8 cellular contexts compared by ENCODE assay signal in the genomic region with DNA sequence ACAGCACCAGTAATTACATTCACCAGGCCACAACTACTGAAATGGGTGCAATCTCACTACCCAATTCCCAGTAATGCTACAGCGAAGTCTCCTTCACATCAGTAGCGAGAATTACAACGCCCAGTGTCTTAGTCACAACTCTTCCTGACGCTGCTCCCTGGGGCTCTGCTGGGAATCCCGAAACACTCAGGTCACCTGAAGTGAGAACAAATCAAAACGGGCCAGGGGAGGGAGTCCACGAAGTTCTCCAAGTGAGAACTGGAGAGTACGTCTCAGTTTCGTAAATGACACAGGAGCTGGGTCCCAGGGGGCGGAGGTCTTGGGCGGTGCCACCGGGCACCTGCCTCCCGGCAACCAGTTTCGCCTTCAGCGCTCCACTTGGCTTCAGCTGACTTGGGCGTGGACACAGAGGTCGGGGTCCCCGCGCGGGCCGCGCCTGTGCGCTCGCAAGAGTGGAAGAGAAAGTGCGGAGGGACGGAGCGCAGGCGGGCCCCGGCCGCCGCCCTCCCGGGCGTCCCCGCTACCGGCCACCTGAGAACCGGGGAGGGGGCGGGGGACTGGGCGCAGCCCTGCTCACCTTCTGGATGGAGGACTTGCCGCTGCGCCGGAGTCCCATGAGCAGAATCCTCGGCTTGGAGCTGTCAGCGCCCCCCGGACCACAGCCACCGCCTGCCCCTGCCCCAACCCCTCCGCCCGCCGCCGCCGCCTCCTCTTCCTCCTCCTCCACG. TPM values are rescaled to one million over a fixed set of nuclear protein-coding genes. Genes with fewer than 3 reads are reported as not detected.
DNase-seq lines count a peak whose midpoint lies in the region; ATAC-seq, FAIRE-seq and TF ChIP-seq lines count a peak whose summit lies in the region.

No MANE protein-coding gene starts in this region.

- no peaks in the 10 kb centered on the region for H3K27me3 ChIP-seq in K562 (ENCODE audit: control insufficient read depth in 2 of 2, insufficient read depth in 2 of 2, low read length in 2 of 2)

- no peaks in the 10 kb centered on the region for H3K9me3 Mint-ChIP-seq in T-helper 1 cell treated with Interleukin-12 subunit alpha and Interleukin-12 subunit beta and Interleukin-4 antibody, amounts not matched to agents 30 μg/mL and 1 μg/mL, for 36 hours

- H3K4me3 ChIP-seq in K562, result peak overlapping the region; percentile 66
- peak overlapping the region; percentile 74 for H3K4me3 ChIP-seq in iPS-18c (ENCODE audit: insufficient read depth, low read depth, low read length)
- peak overlapping the region; percentile 97 for H3K4me3 ChIP-seq in skeletal muscle cell (ENCODE audit: low read depth, low read length)

- intact Hi-C loops in K562 (cut with micrococcal nuclease), result loop anchor here (1.0 to 5.0 kb wide), 2 partner anchors 105 to 228 kb away; no protein-coding TSS in a partner anchor

- peak; percentile 36 for ATAC-seq in GM21423 (IDR thresholded peaks at IDR 0.05; ENCODE audit: unreplicated experiment)
- peak; percentile 54 for ATAC-seq in K562

- H3K27ac ChIP-seq in K562 (ENCODE audit: extremely low read depth, low read depth, low read length), result peak overlapping the region; percentile 12; the same call in 1 of the 3 replicates

- H3K4me2 ChIP-seq in K562 (ENCODE audit: insufficient read depth, low read length), result peak overlapping the region; percentile 80

- no peak for TF ChIP-seq RAD21 in K562 (CRISPR knock-in tag; conservative IDR thresholded peaks at IDR 0.05 in 1 of 2, IDR thresholded peaks at IDR 0.05 in 1 of 2)

- H3K4me1 ChIP-seq in K562 (replicated peaks in 1 of 2; ENCODE audit: control insufficient read depth in 2 of 2, insufficient read depth in 2 of 2, low read length in 2 of 2), result peaks cover 15 to 22% of the 10 kb centered on the region in 2 experiments; a peak in 4 of 5 replicates

- in situ Hi-C loops in K562 (cut with MboI), result no loop called here

- H3K27me3 Mint-ChIP-seq in T-helper 1 cell treated with Interleukin-12 subunit alpha and Interleukin-12 subunit beta and Interleukin-4 antibody, amounts not matched to agents 30 μg/mL and 1 μg/mL, for 36 hours (ENCODE audit: low read depth), result no peaks in the 10 kb centered on the region

- TF ChIP-seq POLR2A in K562 (conservative IDR thresholded peaks at IDR 0.05), result no peak

- TF ChIP-seq CTCF in K562 (IDR thresholded peaks at IDR 0.05 in 2 of 3, conservative IDR thresholded peaks at IDR 0.05 in 1 of 3; ENCODE audit: insufficient read depth in 2 of 3, low read depth in 1 of 3, low read length in 3 of 3), result no peak

- no TSS peak for BruUV-seq in K562 (replicated peaks; lab: Mats Ljungman, UMichigan)

- peak overlapping the region; percentile 69 for H3K27ac Mint-ChIP-seq in T-helper 1 cell treated with Interleukin-12 subunit alpha and Interleukin-12 subunit beta and Interleukin-4 antibody, amounts not matched to agents 30 μg/mL and 1 μg/mL, for 36 hours

- POLR2A ChIA-PET in K562 (lab: Yijun Ruan, JAX), result interaction anchor here (0.6 to 4.4 kb wide), 2 partner anchors 12 to 14 kb away, joined by 5 to 22 read pairs; partner anchors contain the start of gene MYCBP

- H3K4me1 Mint-ChIP-seq in T-helper 1 cell treated with Interleukin-12 subunit alpha and Interleukin-12 subunit beta and Interleukin-4 antibody, amounts not matched to agents 30 μg/mL and 1 μg/mL, for 36 hours (ENCODE audit: low read depth), result peaks cover 36% of the 10 kb centered on the region

- no peak for TF ChIP-seq EP300 in K562 (IDR thresholded peaks at IDR 0.05; ENCODE audit: low read length)

- peaks cover 46% of the 10 kb centered on the region for H3K36me3 ChIP-seq in K562 (ENCODE audit: control insufficient read depth, insufficient read depth, low read length)

- CTCF ChIA-PET in K562 (lab: Yijun Ruan, JAX; ENCODE audit: low intra/inter-chr PET ratio), result no interaction called here

- no peaks in the 10 kb centered on the region for H3K9me1 ChIP-seq in K562 (ENCODE audit: control insufficient read depth, insufficient read depth, low read length)

- H3K9me3 ChIP-seq in K562 (replicated peaks; ENCODE audit: control insufficient read depth, insufficient read depth, low read depth, low read length), result no peaks in the 10 kb centered on the region
- H3K9me3 ChIP-seq in iPS-18c (ENCODE audit: control insufficient read depth, insufficient read depth, low read length), result no peaks in the 10 kb centered on the region

- WGBS in K562 (ENCODE audit: insufficient coverage, low coverage, missing lambda C conversion rate), result under 1% methylated on average over 27 of the region's 51 CpGs

- FAIRE-seq in HTR-8/SVneo (lab: Jason Lieb, UNC) (no peak), K562 (lab: Jason Lieb, UNC) (peak; percentile 60)

- H2AFZ ChIP-seq in K562 (ENCODE audit: low read depth, low read length), result peak overlapping the region; percentile 50; the same call in 1 of the 2 replicates

- peak overlapping the region; percentile 57 to 94 for H3K9ac ChIP-seq in K562 (ENCODE audit: insufficient read depth in 1 of 2, low read depth in 2 of 2, low read length in 2 of 2)

- peaks cover 16% of the 10 kb centered on the region for H3K36me3 Mint-ChIP-seq in T-helper 1 cell treated with Interleukin-12 subunit alpha and Interleukin-12 subunit beta and Interleukin-4 antibody, amounts not matched to agents 30 μg/mL and 1 μg/mL, for 36 hours (ENCODE audit: low read depth)

- no peaks in the 10 kb centered on the region; the same call in 1 of the 2 replicates for H4K20me1 ChIP-seq in K562 (replicated peaks; ENCODE audit: control insufficient read depth, insufficient read depth, low read length)

- H3K4me3 Mint-ChIP-seq in T-helper 1 cell treated with Interleukin-12 subunit alpha and Interleukin-12 subunit beta and Interleukin-4 antibody, amounts not matched to agents 30 μg/mL and 1 μg/mL, for 36 hours, result peak overlapping the region; percentile 90

- DNase-seq in DMS 273 (lab: John Stamatoyannopoulos, UW; ENCODE audit: unreplicated experiment), result peak; percentile 99
- peak; percentile 41 for DNase-seq in HTR-8/SVneo (ENCODE audit: insufficient read length, low spot score)
- DNase-seq in K562 (ENCODE audit: extremely low read depth in 1 of 4, low spot score in 3 of 4), result peak; percentile 54 to 58 (median 57)
- DNase-seq in skeletal muscle cell (ENCODE audit: low read depth), result no peak
- no peak for DNase-seq in GOT3 (lab: John Stamatoyannopoulos, UW)

- H3K79me2 ChIP-seq in K562 (ENCODE audit: control insufficient read depth, insufficient read depth, low read length), result peaks cover 28% of the 10 kb centered on the region

RNA-seq across cellular contexts. Expression of gene RRAGC, which starts 0.6 kb away (rescaled TPM):
- total RNA-seq in K562 (2011; cell fraction: chromatin; rRNA removed; ENCODE audit: low replicate concordance), result 9.8 and 29.7 TPM in 2 replicates
- 6.5 and 6.7 TPM in 2 replicates for total RNA-seq in K562 (2011; cell fraction: nucleolus; rRNA removed)
- 12.3 and 24.0 TPM in 2 replicates for total RNA-seq in K562 (2011; cell fraction: nucleoplasm; rRNA removed)
- 3.9 and 4.4 TPM in 2 replicates for total RNA-seq in K562 (2014; rRNA removed)
- 10.7 and 11.9 TPM in 2 replicates for total RNA-seq in K562 (2014; rRNA removed; fragmentation: Illumina TruSeq; extraction: Trizol)
- total RNA-seq in K562 (2015; rRNA removed; fragmentation: Illumina TruSeq; extraction: Trizol), result 13.1 and 13.4 TPM in 2 replicates
- total RNA-seq in K562 (2021), result 13.6 and 14.6 TPM in 2 replicates
- polyA plus RNA-seq in K562 (2011; rRNA removed), result 9.4 and 10.9 TPM in 2 replicates
- 2.7 and 7.6 TPM in 2 replicates for polyA plus RNA-seq in K562 (2011; cell fraction: cytosol; rRNA removed)
- 3.3 and 4.9 TPM in 2 replicates for polyA plus RNA-seq in K562 (2011; cell fraction: nucleus; rRNA removed)
- 18.3 and 27.8 TPM in 2 replicates for polyA plus RNA-seq in K562 (2012)
- polyA plus RNA-seq in K562 (2014; fragmentation: Illumina TruSeq; extraction: Trizol), result 14.2 and 14.8 TPM in 2 replicates
- polyA plus RNA-seq in K562 (2014; fragmentation: Nextera tagmentation; extraction: Ambion mirVana), result 10 to 100 TPM; 10.4 to 16.9 TPM
- polyA plus RNA-seq in K562 (2014; rRNA removed), result 7.3 and 10.6 TPM in 2 replicates
- 8.5 and 10.3 TPM in 2 replicates for polyA minus RNA-seq in K562 (2011; rRNA and poly(A)+ RNA removed)
- 5.1 and 5.2 TPM in 2 replicates for polyA minus RNA-seq in K562 (2011; cell fraction: cytosol; rRNA and poly(A)+ RNA removed)
- 2.2 and 6.1 TPM in 2 replicates for polyA minus RNA-seq in K562 (2011; cell fraction: nucleus; rRNA and poly(A)+ RNA removed)

RNA-seq across cellular contexts. Expression of gene MYCBP, which starts 14.2 kb away (rescaled TPM):
- total RNA-seq in K562 (2011; cell fraction: chromatin; rRNA removed; ENCODE audit: low replicate concordance), result 4.2 and 8.4 TPM in 2 replicates
- total RNA-seq in K562 (2011; cell fraction: nucleolus; rRNA removed), result 4.3 and 4.8 TPM in 2 replicates
- 12.2 and 25.1 TPM in 2 replicates for total RNA-seq in K562 (2011; cell fraction: nucleoplasm; rRNA removed)
- 32.3 and 33.5 TPM in 2 replicates for total RNA-seq in K562 (2014; rRNA removed)
- total RNA-seq in K562 (2014; rRNA removed; fragmentation: Illumina TruSeq; extraction: Trizol), result 76.2 and 86.3 TPM in 2 replicates
- total RNA-seq in K562 (2015; rRNA removed; fragmentation: Illumina TruSeq; extraction: Trizol), result 43.9 and 49.6 TPM in 2 replicates
- 78.9 and 92.3 TPM in 2 replicates for total RNA-seq in K562 (2021)
- polyA plus RNA-seq in K562 (2011; rRNA removed), result 61.3 and 72.9 TPM in 2 replicates
- 28.2 and 58.9 TPM in 2 replicates for polyA plus RNA-seq in K562 (2011; cell fraction: cytosol; rRNA removed)
- polyA plus RNA-seq in K562 (2011; cell fraction: nucleus; rRNA removed), result 14.8 and 26.1 TPM in 2 replicates
- polyA plus RNA-seq in K562 (2012), result 40.5 and 51.2 TPM in 2 replicates
- 64.4 and 71.2 TPM in 2 replicates for polyA plus RNA-seq in K562 (2014; fragmentation: Illumina TruSeq; extraction: Trizol)
- polyA plus RNA-seq in K562 (2014; fragmentation: Nextera tagmentation; extraction: Ambion mirVana), result 100 to 1,000 TPM; 227 to 253 TPM
- polyA plus RNA-seq in K562 (2014; rRNA removed), result 51.4 and 53.7 TPM in 2 replicates
- polyA minus RNA-seq in K562 (2011; rRNA and poly(A)+ RNA removed), result 47.8 and 54.5 TPM in 2 replicates
- 16.3 and 23.9 TPM in 2 replicates for polyA minus RNA-seq in K562 (2011; cell fraction: cytosol; rRNA and poly(A)+ RNA removed)
- polyA minus RNA-seq in K562 (2011; cell fraction: nucleus; rRNA and poly(A)+ RNA removed), result 3.2 and 8.7 TPM in 2 replicates

RNA-seq across cellular contexts. Expression of gene GJA9, which starts 22.4 kb away (rescaled TPM):
- total RNA-seq in K562 (2011; cell fraction: chromatin; rRNA removed; ENCODE audit: low replicate concordance), result not detected in 2 replicates
- total RNA-seq in K562 (2011; cell fraction: nucleolus; rRNA removed), result not detected in 2 replicates
- total RNA-seq in K562 (2011; cell fraction: nucleoplasm; rRNA removed), result not detected in 2 replicates
- total RNA-seq in K562 (2014; rRNA removed), result not detected in 2 replicates
- not detected in 2 replicates for total RNA-seq in K562 (2014; rRNA removed; fragmentation: Illumina TruSeq; extraction: Trizol)
- total RNA-seq in K562 (2015; rRNA removed; fragmentation: Illumina TruSeq; extraction: Trizol), result not detected in 2 replicates
- total RNA-seq in K562 (2021), result not detected in 2 replicates
- polyA plus RNA-seq in K562 (2011; rRNA removed), result not detected in 2 replicates
- polyA plus RNA-seq in K562 (2011; cell fraction: cytosol; rRNA removed), result not detected in 2 replicates
- polyA plus RNA-seq in K562 (2011; cell fraction: nucleus; rRNA removed), result not detected in 2 replicates
- polyA plus RNA-seq in K562 (2012), result 0.12 and 0.13 TPM in 2 replicates
- polyA plus RNA-seq in K562 (2014; fragmentation: Illumina TruSeq; extraction: Trizol), result not detected in 2 replicates
- polyA plus RNA-seq in K562 (2014; fragmentation: Nextera tagmentation; extraction: Ambion mirVana), result not detected
- polyA plus RNA-seq in K562 (2014; rRNA removed), result not detected in 2 replicates
- polyA minus RNA-seq in K562 (2011; rRNA and poly(A)+ RNA removed), result not detected in 2 replicates
- not detected in 2 replicates for polyA minus RNA-seq in K562 (2011; cell fraction: cytosol; rRNA and poly(A)+ RNA removed)
- polyA minus RNA-seq in K562 (2011; cell fraction: nucleus; rRNA and poly(A)+ RNA removed), result not detected in 2 replicates

Comparison
In these comparisons a context has a peak if more than half of its experiments do, and no peak if none do; other contexts are left out.
1. DNase-seq: peak in DMS 273 (single experiment), HTR-8/SVneo (single experiment) and K562 (4 of 4); none in skeletal muscle cell (single experiment) and GOT3 (single experiment).
2. Peak in every context shown above with its lines, with median percentiles within 50 percentile points of each other: H3K4me3 ChIP-seq.